Comparison of ENCODE assay signal across 8 cellular contexts in the genomic region with DNA sequence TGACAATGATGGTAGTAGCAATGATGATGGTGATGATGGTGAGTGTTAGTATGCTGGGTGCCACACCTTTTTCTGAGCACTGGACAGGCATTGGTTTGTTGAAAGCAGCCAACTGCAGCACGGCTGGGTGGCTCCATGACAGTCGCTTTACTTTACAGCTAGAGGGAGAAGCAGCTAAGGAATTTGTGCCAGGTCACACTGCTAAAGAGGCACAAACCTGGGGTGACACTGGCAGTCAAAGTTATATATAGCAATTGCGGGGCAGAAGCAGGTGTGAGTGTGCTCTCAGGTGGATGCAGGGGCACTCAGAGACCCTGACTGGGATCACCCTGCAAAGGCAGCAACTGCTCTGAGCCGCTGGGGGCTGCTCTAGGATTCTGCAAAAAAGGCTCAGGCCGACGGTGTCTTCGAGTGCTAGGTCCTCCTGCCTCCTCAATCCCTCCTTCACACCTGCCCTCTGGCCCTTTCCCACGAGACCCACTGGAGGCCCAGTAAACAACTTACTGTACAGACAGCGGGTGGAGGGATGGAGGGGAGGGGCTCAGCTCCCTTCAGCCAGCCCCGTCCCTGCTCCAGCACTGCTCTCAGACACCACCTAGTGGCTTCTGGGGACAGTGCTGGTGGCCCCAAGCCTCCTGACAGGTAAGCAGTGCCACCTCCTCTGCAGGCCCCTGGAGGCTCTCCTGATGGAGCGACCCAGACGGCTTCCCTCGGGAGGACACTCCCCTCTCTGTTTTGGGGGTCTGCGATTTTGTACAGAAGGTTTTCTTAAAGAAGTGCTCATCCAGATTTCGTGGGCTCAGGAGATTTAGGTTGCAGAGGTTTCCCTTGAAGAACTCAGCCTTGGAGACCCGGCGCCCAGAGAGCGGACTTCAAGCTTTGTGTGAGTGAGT. TPM values are rescaled to one million over a fixed set of nuclear protein-coding genes. Genes with fewer than 3 reads are reported as not detected.
DNase-seq lines count a peak whose midpoint lies in the region; ATAC-seq and TF ChIP-seq lines count a peak whose summit lies in the region.

No MANE protein-coding gene starts in this region.

- no peak overlapping the region for H3K27ac Mint-ChIP-seq in HFFc6
- H3K27ac Mint-ChIP-seq in T-helper 2 cell treated with Interferon-gamma antibody and Interleukin-4, amounts not matched to agents 5 μg/mL and 100 μg/mL, for 36 hours, result peak overlapping the region; percentile 47

- peak; percentile 88 for TF ChIP-seq CTCF in HFFc6 (IDR thresholded peaks at IDR 0.05)

- peaks cover 14% of the 10 kb centered on the region for H3K36me3 Mint-ChIP-seq in HFFc6 (ENCODE audit: low read depth)
- peaks cover 16% of the 10 kb centered on the region for H3K36me3 Mint-ChIP-seq in T-helper 2 cell treated with Interferon-gamma antibody and Interleukin-4, amounts not matched to agents 5 μg/mL and 100 μg/mL, for 36 hours (ENCODE audit: low read depth)

- H3K27me3 Mint-ChIP-seq in HFFc6 (ENCODE audit: insufficient read depth), result peaks cover 2% of the 10 kb centered on the region
- H3K27me3 Mint-ChIP-seq in T-helper 2 cell treated with Interferon-gamma antibody and Interleukin-4, amounts not matched to agents 5 μg/mL and 100 μg/mL, for 36 hours (ENCODE audit: low read depth), result no peaks in the 10 kb centered on the region

- H3K4me1 Mint-ChIP-seq in HFFc6 (ENCODE audit: low read depth), result peaks cover 15% of the 10 kb centered on the region
- H3K4me1 Mint-ChIP-seq in T-helper 2 cell treated with Interferon-gamma antibody and Interleukin-4, amounts not matched to agents 5 μg/mL and 100 μg/mL, for 36 hours (ENCODE audit: low read depth), result peaks cover 18% of the 10 kb centered on the region

- peaks cover 5% of the 10 kb centered on the region for H3K9me3 Mint-ChIP-seq in HFFc6
- peaks cover 5% of the 10 kb centered on the region for H3K9me3 Mint-ChIP-seq in T-helper 2 cell treated with Interferon-gamma antibody and Interleukin-4, amounts not matched to agents 5 μg/mL and 100 μg/mL, for 36 hours

- no peak for ATAC-seq in HG03196 (IDR thresholded peaks at IDR 0.05; ENCODE audit: unreplicated experiment)

- H3K4me3 Mint-ChIP-seq in HFFc6, result no peak overlapping the region
- peak overlapping the region; percentile 10 for H3K4me3 Mint-ChIP-seq in T-helper 2 cell treated with Interferon-gamma antibody and Interleukin-4, amounts not matched to agents 5 μg/mL and 100 μg/mL, for 36 hours

- peak; percentile 84 for DNase-seq in ELR (ENCODE audit: low read depth)
- DNase-seq in HFFc6, result peak; percentile 51
- DNase-seq in NCI-H1930 (lab: John Stamatoyannopoulos, UW), result peak; percentile 78 to 82
- DNase-seq in T-helper 2 cell treated with Interferon-gamma antibody and Interleukin-4, amounts not matched to agents 5 μg/mL and 100 μg/mL, for 36 hours (ENCODE audit: low spot score), result peak; percentile 72
- peak in 42 of 56 donors; percentile 12 to 79 (median 54) for DNase-seq in amygdala (lab: John Stamatoyannopoulos, UW)
- DNase-seq in hepatic stellate cell (ENCODE audit: low spot score), result peak; percentile 84
- peak; percentile 52 to 75 for DNase-seq in stimulated activated CD4-positive, alpha-beta T cell treated with anti-CD3 and anti-CD28 coated beads, Interleukin-12 subunit alpha, Interleukin-12 subunit beta, amount 100 ng/mL, for 24 hours (ENCODE audit: low read depth in 2 of 2)

RNA-seq across cellular contexts. Expression of gene RPS21, which starts 4.4 kb away (rescaled TPM):
- total RNA-seq in HFFc6 (2021; fragmentation: NEBNext Ultra II Directional; extraction: Animal tissue kit (Norgen Biotek cat#: 25700)), result 1,000 to 10,000 TPM; 1,061 to 1,388 (median 1,229) TPM

RNA-seq across cellular contexts. Expression of gene LAMA5, which starts 15.4 kb away (rescaled TPM):
- 1 to 10 TPM; 1.2 to 2.4 (median 1.5) TPM for total RNA-seq in HFFc6 (2021; fragmentation: NEBNext Ultra II Directional; extraction: Animal tissue kit (Norgen Biotek cat#: 25700))

RNA-seq across cellular contexts. Expression of gene CABLES2, which starts 24.5 kb away (rescaled TPM):
- total RNA-seq in HFFc6 (2021; fragmentation: NEBNext Ultra II Directional; extraction: Animal tissue kit (Norgen Biotek cat#: 25700)), result 1 to 10 TPM; 4.9 to 7.0 (median 6.6) TPM

RNA-seq across cellular contexts. Expression of gene RBBP8NL, which starts 44.8 kb away (rescaled TPM):
- total RNA-seq in HFFc6 (2021; fragmentation: NEBNext Ultra II Directional; extraction: Animal tissue kit (Norgen Biotek cat#: 25700)), result not detected
